ENCODE assay signal across 13 cellular contexts in genomic region chr7:149238051-149238450, GRCh38. TPM values are rescaled to one million over a fixed set of nuclear protein-coding genes. Genes with fewer than 3 reads are reported as not detected.
A peak's percentile ranks its signal among the peaks of the same experiment; 100 is the strongest.
DNase-seq lines count a peak whose midpoint lies in the region; ATAC-seq lines count a peak whose summit lies in the region.
"Had no signal": no experiment of that assay in that cellular context is flagged by ENCODE, and none has a peak within 500 bp of the region (broad histone marks: within the 10 kb centered on the region; RNA-seq: fewer than 3 reads in every experiment).

No MANE protein-coding gene starts in this region.

- peak; percentile 70 for DNase-seq in DMS53 (lab: John Stamatoyannopoulos, UW)
- DNase-seq in DMS53 treated with DMSO at 0.1 percent for 48 hours (lab: John Stamatoyannopoulos, UW; ENCODE audit: unreplicated experiment): no peak
- peak; percentile 91 for DNase-seq in HT-29 (ENCODE audit: low spot score)
- no peak for DNase-seq in activated T-helper 2 cell treated with anti-CD3 and anti-CD28 coated beads, Interferon-gamma antibody, Interleukin-2, Interleukin-4, amounts not matched to agents 10 μg/mL and 5 μg/mL and 100 μg/mL, durations not matched to agents 14 hours and 24 hours and 36 hours (ENCODE audit: low spot score)
- DNase-seq in naive B cell: no peak
- no peak for DNase-seq in DMS 273 (lab: John Stamatoyannopoulos, UW; ENCODE audit: unreplicated experiment)
- no peak for DNase-seq in nucleus accumbens (lab: John Stamatoyannopoulos, UW)
- DNase-seq: activated CD8-positive, alpha-beta memory T cell treated with anti-CD3 and anti-CD28 coated beads, Interleukin-2, amount 50 U/mL, for 4 hours; central memory CD4-positive, alpha-beta T cell; NCI-H526 treated with DMSO at 0.1 percent for 48 hours; occipital lobe; stomach had no signal

- H3K4me3 Mint-ChIP-seq in activated T-helper 2 cell treated with anti-CD3 and anti-CD28 coated beads, Interferon-gamma antibody, Interleukin-2, Interleukin-4, amounts not matched to agents 10 μg/mL and 5 μg/mL and 100 μg/mL, durations not matched to agents 14 hours and 24 hours and 36 hours (ENCODE audit: low read depth): peak overlapping the region; percentile 55
- H3K4me3 Mint-ChIP-seq in naive B cell: peak overlapping the region; percentile 13 to 97 (median 91)

- H3K36me3 Mint-ChIP-seq in activated T-helper 2 cell treated with anti-CD3 and anti-CD28 coated beads, Interferon-gamma antibody, Interleukin-2, Interleukin-4, amounts not matched to agents 10 μg/mL and 5 μg/mL and 100 μg/mL, durations not matched to agents 14 hours and 24 hours and 36 hours (ENCODE audit: low read depth): peaks cover 19% of the 10 kb centered on the region
- H3K36me3 Mint-ChIP-seq in naive B cell: peaks cover 5 to 8% of the 10 kb centered on the region in 2 donors

- no peaks in the 10 kb centered on the region for H3K27me3 Mint-ChIP-seq in activated T-helper 2 cell treated with anti-CD3 and anti-CD28 coated beads, Interferon-gamma antibody, Interleukin-2, Interleukin-4, amounts not matched to agents 10 μg/mL and 5 μg/mL and 100 μg/mL, durations not matched to agents 14 hours and 24 hours and 36 hours (ENCODE audit: low read depth)
- H3K27me3 Mint-ChIP-seq in naive B cell: peaks cover 2 to 18% (median 6%) of the 10 kb centered on the region in 3 donors

- intact Hi-C loops in activated T-helper 2 cell treated with anti-CD3 and anti-CD28 coated beads, Interferon-gamma antibody, Interleukin-2, Interleukin-4, amounts not matched to agents 10 μg/mL and 5 μg/mL and 100 μg/mL, durations not matched to agents 14 hours and 24 hours and 36 hours (cut with micrococcal nuclease): loop anchor here (2.0 kb wide), 1 partner anchor 43 kb away; the partner anchor contains the start of gene ZNF282

- peaks cover 7% of the 10 kb centered on the region for H3K9me3 Mint-ChIP-seq in activated T-helper 2 cell treated with anti-CD3 and anti-CD28 coated beads, Interferon-gamma antibody, Interleukin-2, Interleukin-4, amounts not matched to agents 10 μg/mL and 5 μg/mL and 100 μg/mL, durations not matched to agents 14 hours and 24 hours and 36 hours
- H3K9me3 Mint-ChIP-seq in naive B cell: peaks cover 0 to 5% (median 4%) of the 10 kb centered on the region in 7 donors

- no peak for ATAC-seq in naive B cell (ENCODE audit: low read depth in 2 of 2)
- no peak for ATAC-seq in GM18519 (IDR thresholded peaks at IDR 0.05; ENCODE audit: low FRiP score, unreplicated experiment)

- H3K27ac Mint-ChIP-seq in activated T-helper 2 cell treated with anti-CD3 and anti-CD28 coated beads, Interferon-gamma antibody, Interleukin-2, Interleukin-4, amounts not matched to agents 10 μg/mL and 5 μg/mL and 100 μg/mL, durations not matched to agents 14 hours and 24 hours and 36 hours: peak overlapping the region; percentile 33
- peak overlapping the region in 3 of 6 donors; percentile 5 to 89 (median 17) for H3K27ac Mint-ChIP-seq in naive B cell

- peaks cover 24% of the 10 kb centered on the region for H3K4me1 Mint-ChIP-seq in activated T-helper 2 cell treated with anti-CD3 and anti-CD28 coated beads, Interferon-gamma antibody, Interleukin-2, Interleukin-4, amounts not matched to agents 10 μg/mL and 5 μg/mL and 100 μg/mL, durations not matched to agents 14 hours and 24 hours and 36 hours (ENCODE audit: low read depth)
- H3K4me1 Mint-ChIP-seq in naive B cell: peaks cover 24 to 37% (median 24%) of the 10 kb centered on the region in 3 donors

RNA-seq across cellular contexts. Expression of gene ZNF212, which starts 1.4 kb away (rescaled TPM):
- total RNA-seq in HT-29 (2014; rRNA removed; shearing (Covaris generic)): 11.9 and 20.9 TPM in 2 replicates
- 18.4 and 20.1 TPM in 2 replicates for total RNA-seq in activated T-helper 2 cell treated with anti-CD3 and anti-CD28 coated beads, Interferon-gamma antibody, Interleukin-2, Interleukin-4, amounts not matched to agents 10 μg/mL and 5 μg/mL and 100 μg/mL, durations not matched to agents 14 hours and 24 hours and 36 hours
- polyA plus RNA-seq in naive B cell (ENCODE audit: low read depth in 6 of 6): 10 to 100 TPM in 1 of 6 donors, 1 to 10 TPM in 5; 1.8 to 10.3 (median 5.5) TPM

RNA-seq across cellular contexts. Expression of gene ZNF783, which starts 23.9 kb away (rescaled TPM):
- 20.6 and 22.9 TPM in 2 replicates for total RNA-seq in HT-29 (2014; rRNA removed; shearing (Covaris generic))
- total RNA-seq in activated T-helper 2 cell treated with anti-CD3 and anti-CD28 coated beads, Interferon-gamma antibody, Interleukin-2, Interleukin-4, amounts not matched to agents 10 μg/mL and 5 μg/mL and 100 μg/mL, durations not matched to agents 14 hours and 24 hours and 36 hours: 25.0 and 26.8 TPM in 2 replicates
- polyA plus RNA-seq in naive B cell (ENCODE audit: low read depth in 6 of 6): 1 to 10 TPM; 1.3 to 9.2 (median 6.0) TPM

RNA-seq across cellular contexts. Expression of gene ZNF282, which starts 42.7 kb away (rescaled TPM):
- total RNA-seq in HT-29 (2014; rRNA removed; shearing (Covaris generic)): 47.4 and 72.1 TPM in 2 replicates
- 116 and 118 TPM in 2 replicates for total RNA-seq in activated T-helper 2 cell treated with anti-CD3 and anti-CD28 coated beads, Interferon-gamma antibody, Interleukin-2, Interleukin-4, amounts not matched to agents 10 μg/mL and 5 μg/mL and 100 μg/mL, durations not matched to agents 14 hours and 24 hours and 36 hours
- 1 to 10 TPM in 2 of 6 donors, under 1 TPM in 3, not detected in 1; 0.94 to 1.6 (median 0.98) TPM for polyA plus RNA-seq in naive B cell (ENCODE audit: low read depth in 6 of 6)

Comparison
In these comparisons a context has a peak if more than half of its experiments do, and no peak if none do; other contexts are left out.
1. DNase-seq: peak in DMS53 (single experiment) and HT-29 (single experiment); none in DMS53 treated with DMSO at 0.1 percent for 48 hours (single experiment), activated T-helper 2 cell treated with anti-CD3 and anti-CD28 coated beads, Interferon-gamma antibody, Interleukin-2, Interleukin-4, amounts not matched to agents 10 μg/mL and 5 μg/mL and 100 μg/mL, durations not matched to agents 14 hours and 24 hours and 36 hours (single experiment), naive B cell (single experiment), DMS 273 (single experiment) and nucleus accumbens (0 of 56).